ENCODE assay signal across 9 cellular contexts in the genomic region with DNA sequence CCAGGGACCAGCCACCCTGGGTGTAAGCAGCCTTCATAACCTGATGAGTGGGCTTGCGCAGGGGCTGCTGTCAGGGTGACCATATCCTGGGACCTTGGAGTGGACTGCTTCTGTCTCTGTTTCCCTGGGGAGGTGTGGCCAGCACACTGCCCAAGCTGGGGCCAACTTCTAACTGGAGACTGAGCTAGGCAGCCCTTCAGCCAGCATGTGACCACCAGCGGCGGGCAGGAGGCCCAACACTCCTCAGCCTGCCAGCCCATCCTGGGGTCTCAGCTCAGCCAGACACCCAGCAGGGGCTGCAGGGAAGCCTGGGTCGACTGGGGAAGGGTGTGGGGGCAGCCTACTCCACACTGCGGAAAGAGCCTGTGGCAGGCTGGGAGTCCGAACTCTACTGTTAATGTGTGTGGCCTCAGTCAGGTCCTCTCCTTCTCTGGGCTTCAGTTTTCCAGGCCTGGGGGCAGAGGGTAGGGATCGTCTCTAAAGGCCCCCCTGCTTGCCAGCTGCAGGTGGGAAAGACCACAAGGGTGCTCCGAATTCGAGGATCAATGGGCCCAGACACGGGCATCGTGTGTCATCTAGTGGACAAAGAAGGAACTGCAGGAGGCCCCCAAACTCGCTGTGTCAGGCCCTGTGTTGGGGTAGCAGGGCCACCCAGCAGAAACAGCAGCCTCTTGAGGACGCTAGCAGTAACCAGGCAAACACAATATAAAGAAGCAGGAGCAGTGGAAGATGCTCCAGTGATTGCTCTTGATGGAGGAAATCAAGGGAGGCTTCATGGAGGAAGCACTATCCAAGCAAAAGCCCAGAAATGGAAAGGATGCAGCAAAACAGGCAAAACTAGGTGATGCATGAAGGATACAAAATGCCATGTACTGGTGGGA. TPM values are rescaled to one million over a fixed set of nuclear protein-coding genes. Genes with fewer than 3 reads are reported as not detected.
DNase-seq lines count a peak whose midpoint lies in the region; ATAC-seq and TF ChIP-seq lines count a peak whose summit lies in the region.
"Had no signal": no experiment of that assay in that cellular context is flagged by ENCODE, and none has a peak within 500 bp of the region (broad histone marks: within the 10 kb centered on the region; RNA-seq: fewer than 3 reads in every experiment).

No MANE protein-coding gene starts in this region.

- CTCF ChIA-PET in GM10248 (lab: Yijun Ruan, JAX) (interaction anchor here (0.6 to 17.8 kb wide), 31 partner anchors 7 to 445 kb away, joined by 3 to 345 read pairs (median 3); partner anchors contain the start of genes GLYCTK and TNNC1), T-cell (lab: Charles Lee) (interaction anchor here (0.7 to 3.8 kb wide), 7 partner anchors 11 to 246 kb away, joined by 3 to 24 read pairs (median 5); no protein-coding TSS in a partner anchor)

- TF ChIP-seq CTCF in GM10248 (IDR thresholded peaks at IDR 0.05; ENCODE audit: control extremely low read depth, extremely low read depth, low read depth, missing control alignments) (peak; percentile 99), hepatocyte (IDR thresholded peaks at IDR 0.05; ENCODE audit: poor library complexity) (peak; percentile 99)

- no peaks in the 10 kb centered on the region for H4K20me1 ChIP-seq in hepatocyte (ENCODE audit: insufficient read depth, poor library complexity, severe bottlenecking)

- H3K27me3 Mint-ChIP-seq in IgD-negative memory B cell: peaks cover 2% of the 10 kb centered on the region
- H3K27me3 Mint-ChIP-seq in T-cell: no peaks in the 10 kb centered on the region
- no peaks in the 10 kb centered on the region for H3K27me3 Mint-ChIP-seq in activated naive CD8-positive, alpha-beta T cell treated with anti-CD3 and anti-CD28 coated beads, Interleukin-2, amount 50 U/mL, for 24 hours

- H3K4me1 Mint-ChIP-seq in IgD-negative memory B cell (peaks cover 6 to 9% (median 7%) of the 10 kb centered on the region in 3 donors), T-cell (peaks cover 8 to 18% (median 9%) of the 10 kb centered on the region in 3 donors)
- H3K4me1 Mint-ChIP-seq in activated naive CD8-positive, alpha-beta T cell treated with anti-CD3 and anti-CD28 coated beads, Interleukin-2, amount 50 U/mL, for 24 hours: peaks cover 5% of the 10 kb centered on the region

- no peak overlapping the region for H2AFZ ChIP-seq in hepatocyte

- no peaks in the 10 kb centered on the region for H3K9me3 ChIP-seq in hepatocyte (ENCODE audit: low read depth)

- no peaks in the 10 kb centered on the region for H3K36me3 Mint-ChIP-seq in IgD-negative memory B cell
- no peaks in the 10 kb centered on the region for H3K36me3 Mint-ChIP-seq in T-cell
- H3K36me3 Mint-ChIP-seq in activated naive CD8-positive, alpha-beta T cell treated with anti-CD3 and anti-CD28 coated beads, Interleukin-2, amount 50 U/mL, for 24 hours (ENCODE audit: low read depth): no peaks in the 10 kb centered on the region

- DNase-seq in GM10248 (ENCODE audit: extremely low spot score): peak; percentile 81
- DNase-seq in T-cell: peak; percentile 29 to 73 (median 58)
- DNase-seq in activated naive CD8-positive, alpha-beta T cell treated with anti-CD3 and anti-CD28 coated beads, Interleukin-2, amount 50 U/mL, for 24 hours: peak; percentile 80
- DNase-seq in hepatocyte (ENCODE audit: low spot score): peak; percentile 76
- peak; percentile 81 for DNase-seq in stimulated activated CD4-positive, alpha-beta T cell treated with anti-CD3 and anti-CD28 coated beads, Interleukin-15, amount 100 ng/mL, for 24 hours

- no peaks in the 10 kb centered on the region for H3K4me1 ChIP-seq in hepatocyte (ENCODE audit: insufficient read depth)

- H3K9me2 ChIP-seq in hepatocyte (replicated peaks; ENCODE audit: insufficient read depth): no peaks in the 10 kb centered on the region

- no peak overlapping the region for H3K4me2 ChIP-seq in hepatocyte

- no peaks in the 10 kb centered on the region for H3K36me3 ChIP-seq in hepatocyte (replicated peaks; ENCODE audit: insufficient read depth, low read depth)

- H3K9me3 Mint-ChIP-seq in IgD-negative memory B cell (no peaks in the 10 kb centered on the region), T-cell (no peaks in the 10 kb centered on the region)
- no peaks in the 10 kb centered on the region for H3K9me3 Mint-ChIP-seq in activated naive CD8-positive, alpha-beta T cell treated with anti-CD3 and anti-CD28 coated beads, Interleukin-2, amount 50 U/mL, for 24 hours

- no peaks in the 10 kb centered on the region for H3K79me2 ChIP-seq in hepatocyte

- WGBS in hepatocyte (ENCODE audit: low lambda C conversion rate, missing lambda C conversion rate): 44% methylated on average over 13 of the region's 13 CpGs

- H3K4me3 Mint-ChIP-seq in IgD-negative memory B cell (peak overlapping the region in 1 of 4 donors; percentile 52), T-cell (no peak overlapping the region)
- no peak overlapping the region for H3K4me3 Mint-ChIP-seq in activated naive CD8-positive, alpha-beta T cell treated with anti-CD3 and anti-CD28 coated beads, Interleukin-2, amount 50 U/mL, for 24 hours

- no peaks in the 10 kb centered on the region for H3K27me3 ChIP-seq in hepatocyte

- no peak overlapping the region for H3K4me3 ChIP-seq in hepatocyte

- peak; percentile 66 to 69 (median 66) for ATAC-seq in T-cell (replicated peaks in 1 of 4)
- ATAC-seq in activated naive CD8-positive, alpha-beta T cell treated with anti-CD3 and anti-CD28 coated beads, Interleukin-2, amount 50 U/mL, for 24 hours: peak; percentile 50
- ATAC-seq in HG02678 (IDR thresholded peaks at IDR 0.05; ENCODE audit: unreplicated experiment): no peak
- ATAC-seq in HG02642 (IDR thresholded peaks at IDR 0.05; ENCODE audit: poor library complexity, unreplicated experiment): no peak

- H3K27ac Mint-ChIP-seq in IgD-negative memory B cell (peak overlapping the region in 2 of 3 donors; percentile 1 to 47), T-cell (peak overlapping the region; percentile 28 to 71)
- no peak overlapping the region for H3K27ac Mint-ChIP-seq in activated naive CD8-positive, alpha-beta T cell treated with anti-CD3 and anti-CD28 coated beads, Interleukin-2, amount 50 U/mL, for 24 hours

- POLR2A ChIA-PET in GM10248 (lab: Yijun Ruan, JAX) (interaction anchor here (1.2 kb wide), 1 partner anchor 222 kb away, joined by 3 read pairs; the partner anchor contains the start of gene TLR9), T-cell (lab: Charles Lee) (interaction anchor here in 1 of 2 donors (0.6 kb wide), 2 partner anchors 32 to 623 kb away, joined by 3 to 5 read pairs; no protein-coding TSS in a partner anchor)

- no peak overlapping the region for H3K27ac ChIP-seq in hepatocyte

RNA-seq across cellular contexts. Expression of gene SEMA3G, which starts 2.0 kb away (rescaled TPM):
- polyA plus RNA-seq in IgD-negative memory B cell (0.04 TPM), hepatocyte (0.48 and 1.5 TPM in 2 replicates)
- total RNA-seq in T-cell (1 to 10 TPM in 4 of 5 donors, under 1 TPM in 1; 0.75 to 1.9 (median 1.4) TPM), hepatocyte (1.5 and 3.8 TPM in 2 replicates)

RNA-seq across cellular contexts. Expression of gene TNNC1, which starts 7.0 kb away (rescaled TPM):
- polyA plus RNA-seq in IgD-negative memory B cell: not detected
- 1 to 10 TPM; 2.8 to 8.8 (median 4.5) TPM for total RNA-seq in T-cell
- total RNA-seq in hepatocyte: 15.0 and 16.1 TPM in 2 replicates
- polyA plus RNA-seq in hepatocyte: 9.7 and 19.8 TPM in 2 replicates
- total RNA-seq: glomerular endothelial cell had no signal

RNA-seq across cellular contexts. Expression of gene NISCH, which starts 8.5 kb away (rescaled TPM):
- polyA plus RNA-seq in IgD-negative memory B cell: 25.2 TPM
- 100 to 1,000 TPM; 152 to 171 (median 157) TPM for total RNA-seq in T-cell
- total RNA-seq in hepatocyte: 52.1 and 74.5 TPM in 2 replicates
- polyA plus RNA-seq in hepatocyte: 58.9 and 66.3 TPM in 2 replicates

RNA-seq across cellular contexts. Expression of gene PHF7, which starts 36.4 kb away (rescaled TPM):
- polyA plus RNA-seq in IgD-negative memory B cell: 15.0 TPM
- 10 to 100 TPM; 12.2 to 17.0 (median 15.7) TPM for total RNA-seq in T-cell
- 7.1 and 7.2 TPM in 2 replicates for total RNA-seq in hepatocyte
- 3.9 and 7.1 TPM in 2 replicates for polyA plus RNA-seq in hepatocyte

RNA-seq across cellular contexts. Expression of gene BAP1, which starts 37.1 kb away (rescaled TPM):
- polyA plus RNA-seq in IgD-negative memory B cell (25.9 TPM), hepatocyte (57.4 and 59.2 TPM in 2 replicates)
- total RNA-seq in T-cell (100 to 1,000 TPM in 3 of 5 donors, 10 to 100 TPM in 2; 94.3 to 108 (median 103) TPM), hepatocyte (54.1 and 68.5 TPM in 2 replicates)

Comparison
In these comparisons a context has a peak if more than half of its experiments do, and no peak if none do; other contexts are left out.
1. ATAC-seq: peak in T-cell (4 of 4) and activated naive CD8-positive, alpha-beta T cell treated with anti-CD3 and anti-CD28 coated beads, Interleukin-2, amount 50 U/mL, for 24 hours (single experiment); none in HG02678 (single experiment) and HG02642 (single experiment).
2. Peak in every context shown above with its lines, with median percentiles within 50 percentile points of each other: DNase-seq.